In genomic region chr9:34463098-34463900, GRCh38 we compare ENCODE assay signal across 13 cellular contexts. TPM values are rescaled to one million over a fixed set of nuclear protein-coding genes. Genes with fewer than 3 reads are reported as not detected.
DNase-seq lines count a peak whose midpoint lies in the region; TF ChIP-seq lines count a peak whose summit lies in the region.
"Had no signal": no experiment of that assay in that cellular context is flagged by ENCODE, and none has a peak within 500 bp of the region (broad histone marks: within the 10 kb centered on the region; RNA-seq: fewer than 3 reads in every experiment).

No MANE protein-coding gene starts in this region.

- peaks cover 14% of the 10 kb centered on the region for H3K4me1 Mint-ChIP-seq in stimulated activated naive CD8-positive, alpha-beta T cell treated with anti-CD3 and anti-CD28 coated beads, Interleukin-15, Interleukin-2, amounts not matched to agents 100 ng/mL and 50 ng/mL, for 24 hours (ENCODE audit: low read depth)

- no peaks in the 10 kb centered on the region for H3K36me3 ChIP-seq in colonic mucosa
- H3K36me3 ChIP-seq: BLaER1 treated with 17β-estradiol and CSF1 and Interleukin-3, amounts not matched to agents 10 nM and 100 nM; left ventricle myocardium inferior had no signal

- no peaks in the 10 kb centered on the region for H3K4me1 ChIP-seq in colonic mucosa

- no peak overlapping the region for H3K9ac ChIP-seq in colonic mucosa (ENCODE audit: low read depth in 2 of 2, low read length in 2 of 2)
- H3K9ac ChIP-seq: BLaER1 treated with 17β-estradiol and CSF1 and Interleukin-3, amounts not matched to agents 10 nM and 100 nM had no signal

- H3K36me3 Mint-ChIP-seq in stimulated activated naive CD8-positive, alpha-beta T cell treated with anti-CD3 and anti-CD28 coated beads, Interleukin-15, Interleukin-2, amounts not matched to agents 100 ng/mL and 50 ng/mL, for 24 hours (ENCODE audit: low read depth) = no peaks in the 10 kb centered on the region

- H3K4me3 ChIP-seq in fibroblast of pulmonary artery (replicated peaks; ENCODE audit: low read depth, low read length) = no peak overlapping the region
- H3K4me3 ChIP-seq in colonic mucosa = no peak overlapping the region
- H3K4me3 ChIP-seq: BLaER1 treated with 17β-estradiol and CSF1 and Interleukin-3, amounts not matched to agents 10 nM and 100 nM; left ventricle myocardium inferior; skin epidermis had no signal

- no peaks in the 10 kb centered on the region for H3K9me3 ChIP-seq in colonic mucosa
- H3K9me3 ChIP-seq: BLaER1 treated with 17β-estradiol and CSF1 and Interleukin-3, amounts not matched to agents 10 nM and 100 nM; left ventricle myocardium inferior had no signal

- H3K27ac Mint-ChIP-seq in stimulated activated naive CD8-positive, alpha-beta T cell treated with anti-CD3 and anti-CD28 coated beads, Interleukin-15, Interleukin-2, amounts not matched to agents 100 ng/mL and 50 ng/mL, for 24 hours = peak overlapping the region; percentile 18
- H3K27ac Mint-ChIP-seq: dendritic cell treated with granulocyte-macrophage colony-stimulating factor and Interleukin-4, amounts not matched to agents 40 ng/mL and 50 ng/mL, for 4 days had no signal

- no peak for TF ChIP-seq CTCF in fibroblast of pulmonary artery (IDR thresholded peaks at IDR 0.05; ENCODE audit: low read length, missing control alignments)
- TF ChIP-seq CTCF in colonic mucosa (IDR thresholded peaks at IDR 0.05) = no peak

- peak; percentile 46 for DNase-seq in activated CD8-positive, alpha-beta memory T cell treated with anti-CD3 and anti-CD28 coated beads, Interleukin-2, amount 50 U/mL, for 24 hours (ENCODE audit: extremely low read depth)
- no peak for DNase-seq in activated CD8-positive, alpha-beta memory T cell treated with anti-CD3 and anti-CD28 coated beads for 24 hours
- peak; percentile 43 for DNase-seq in SW480 (ENCODE audit: low spot score)
- DNase-seq in fibroblast of pulmonary artery (ENCODE audit: low read depth) = peak; percentile 51
- DNase-seq in colonic mucosa = no peak
- DNase-seq in NCI-H146 treated with DMSO at 0.1 percent for 48 hours (lab: John Stamatoyannopoulos, UW; ENCODE audit: unreplicated experiment) = no peak
- no peak for DNase-seq in NAMALWA (ENCODE audit: low spot score)
- DNase-seq: left ventricle myocardium inferior had no signal

- no peak overlapping the region for H3K27ac ChIP-seq in colonic mucosa
- H3K27ac ChIP-seq: left ventricle myocardium inferior, skin epidermis had no signal

- no peaks in the 10 kb centered on the region for H3K9me3 Mint-ChIP-seq in stimulated activated naive CD8-positive, alpha-beta T cell treated with anti-CD3 and anti-CD28 coated beads, Interleukin-15, Interleukin-2, amounts not matched to agents 100 ng/mL and 50 ng/mL, for 24 hours
- H3K9me3 Mint-ChIP-seq: dendritic cell treated with granulocyte-macrophage colony-stimulating factor and Interleukin-4, amounts not matched to agents 40 ng/mL and 50 ng/mL, for 4 days had no signal

- peaks cover 20% of the 10 kb centered on the region for H3K27me3 Mint-ChIP-seq in stimulated activated naive CD8-positive, alpha-beta T cell treated with anti-CD3 and anti-CD28 coated beads, Interleukin-15, Interleukin-2, amounts not matched to agents 100 ng/mL and 50 ng/mL, for 24 hours

- H3K27me3 ChIP-seq in colonic mucosa = no peaks in the 10 kb centered on the region
- H3K27me3 ChIP-seq: BLaER1 treated with 17β-estradiol and CSF1 and Interleukin-3, amounts not matched to agents 10 nM and 100 nM had no signal

- intact Hi-C loops in colonic mucosa (cut with DNase I) = no loop called here

- H3K4me3 Mint-ChIP-seq in stimulated activated naive CD8-positive, alpha-beta T cell treated with anti-CD3 and anti-CD28 coated beads, Interleukin-15, Interleukin-2, amounts not matched to agents 100 ng/mL and 50 ng/mL, for 24 hours = no peak overlapping the region
- H3K4me3 Mint-ChIP-seq: dendritic cell treated with granulocyte-macrophage colony-stimulating factor and Interleukin-4, amounts not matched to agents 40 ng/mL and 50 ng/mL, for 4 days had no signal

RNA-seq across cellular contexts. Expression of gene DNAI1, which starts 4.7 kb away (rescaled TPM):
- not detected for total RNA-seq in colonic mucosa
- total RNA-seq: left ventricle myocardium inferior; T-helper 2 cell treated with Interferon-gamma antibody and Interleukin-4, amounts not matched to agents 100 ng/mL and 5 ng/mL, for 36 hours had no signal

RNA-seq across cellular contexts. Expression of gene FAM219A, which starts 4.9 kb away (rescaled TPM):
- total RNA-seq in colonic mucosa = 1 to 10 TPM; 6.3 to 7.5 TPM

RNA-seq across cellular contexts. Expression of gene ENHO, which starts 59.5 kb away (rescaled TPM):
- total RNA-seq in colonic mucosa = 1 to 10 TPM; 1.2 to 1.3 TPM
- total RNA-seq: left ventricle myocardium inferior; T-helper 2 cell treated with Interferon-gamma antibody and Interleukin-4, amounts not matched to agents 100 ng/mL and 5 ng/mL, for 36 hours had no signal

Comparison
In these comparisons a context has a peak if more than half of its experiments do, and no peak if none do; other contexts are left out.
1. DNase-seq: peak in activated CD8-positive, alpha-beta memory T cell treated with anti-CD3 and anti-CD28 coated beads, Interleukin-2, amount 50 U/mL, for 24 hours (single experiment), SW480 (single experiment) and fibroblast of pulmonary artery (single experiment); none in activated CD8-positive, alpha-beta memory T cell treated with anti-CD3 and anti-CD28 coated beads for 24 hours (single experiment), colonic mucosa (single experiment), NCI-H146 treated with DMSO at 0.1 percent for 48 hours (single experiment) and NAMALWA (single experiment).